10 cellular contexts compared by ENCODE assay signal in the genomic region with DNA sequence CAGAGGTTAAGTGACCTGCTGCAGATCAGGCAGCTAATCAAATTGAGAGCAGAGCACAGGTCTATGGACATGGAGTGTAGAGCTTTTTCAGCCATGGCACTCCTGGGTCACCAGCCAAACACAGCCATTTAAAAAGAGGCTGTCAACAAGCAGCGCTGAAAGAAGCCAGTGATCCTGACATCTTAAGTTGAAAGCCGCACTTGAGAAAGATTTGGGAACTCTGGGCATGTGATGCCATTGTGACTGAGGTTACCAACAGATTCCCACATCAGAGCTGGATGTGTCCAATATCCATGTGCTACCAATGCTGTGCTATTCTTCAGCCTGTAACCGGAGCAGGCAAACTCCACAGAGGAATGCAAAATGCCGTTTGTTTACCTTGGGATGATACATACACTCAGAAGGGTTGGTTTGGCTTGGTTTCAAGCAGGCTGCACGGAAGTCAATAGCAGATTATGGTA. TPM values are rescaled to one million over a fixed set of nuclear protein-coding genes. Genes with fewer than 3 reads are reported as not detected.
DNase-seq lines count a peak whose midpoint lies in the region; ATAC-seq and TF ChIP-seq lines count a peak whose summit lies in the region.
"Had no signal": no experiment of that assay in that cellular context is flagged by ENCODE, and none has a peak within 500 bp of the region (broad histone marks: within the 10 kb centered on the region; RNA-seq: fewer than 3 reads in every experiment).

No MANE protein-coding gene starts in this region.

- no peak for ATAC-seq in GM18502 (IDR thresholded peaks at IDR 0.05; ENCODE audit: poor library complexity, unreplicated experiment)
- no peak for ATAC-seq in GM21360 (IDR thresholded peaks at IDR 0.05; ENCODE audit: unreplicated experiment)

- no peak for TF ChIP-seq CTCF in chondrocyte (IDR thresholded peaks at IDR 0.05)

- H3K36me3 Mint-ChIP-seq in chondrocyte (ENCODE audit: low read depth) = no peaks in the 10 kb centered on the region
- H3K36me3 Mint-ChIP-seq: IgD-negative memory B cell had no signal

- H3K4me3 Mint-ChIP-seq in chondrocyte (ENCODE audit: unreplicated experiment) = no peak overlapping the region
- H3K4me3 Mint-ChIP-seq: IgD-negative memory B cell had no signal

- peak; percentile 34 for DNase-seq in AG20443 (ENCODE audit: low spot score)
- peak; percentile 86 for DNase-seq in NCI-H2029 (lab: John Stamatoyannopoulos, UW)
- no peak for DNase-seq in chondrocyte (ENCODE audit: low spot score)
- peak; percentile 79 for DNase-seq in medulla oblongata (ENCODE audit: extremely low spot score)
- DNase-seq in activated naive CD4-positive, alpha-beta T cell treated with anti-CD3 and anti-CD28 coated beads, Interleukin-2, amount 50 U/mL, for 16 hours = no peak
- DNase-seq in activated CD4-positive, alpha-beta T cell treated with anti-CD3 and anti-CD28 coated beads, Interleukin-2, amount 50 U/mL, for 1 hour = no peak
- DNase-seq: pancreas had no signal

- H3K27me3 Mint-ChIP-seq in chondrocyte (ENCODE audit: low read depth) = no peaks in the 10 kb centered on the region

- no peaks in the 10 kb centered on the region for H3K9me3 Mint-ChIP-seq in chondrocyte (ENCODE audit: low read depth)
- H3K9me3 Mint-ChIP-seq: IgD-negative memory B cell had no signal

- H3K27ac Mint-ChIP-seq in chondrocyte (ENCODE audit: unreplicated experiment) = peak overlapping the region; percentile 94
- H3K27ac Mint-ChIP-seq: IgD-negative memory B cell had no signal

- H3K4me1 Mint-ChIP-seq in chondrocyte (ENCODE audit: low read depth) = peaks cover 51% of the 10 kb centered on the region
- H3K4me1 Mint-ChIP-seq: IgD-negative memory B cell had no signal

RNA-seq across cellular contexts. Expression of gene ABLIM1, which starts 56.2 kb away (rescaled TPM):
- total RNA-seq in chondrocyte = 13.5 to 41.9 TPM (median 15.7 TPM) in 3 replicates

Comparison
In these comparisons a context has a peak if more than half of its experiments do, and no peak if none do; other contexts are left out.
1. DNase-seq: peak in AG20443 (single experiment), NCI-H2029 (single experiment) and medulla oblongata (single experiment); none in chondrocyte (single experiment), activated naive CD4-positive, alpha-beta T cell treated with anti-CD3 and anti-CD28 coated beads, Interleukin-2, amount 50 U/mL, for 16 hours (single experiment) and activated CD4-positive, alpha-beta T cell treated with anti-CD3 and anti-CD28 coated beads, Interleukin-2, amount 50 U/mL, for 1 hour (single experiment).